ENCODE assay signal across 14 cellular contexts in genomic region chr11:10666556-10666955, GRCh38. TPM values are rescaled to one million over a fixed set of nuclear protein-coding genes. Genes with fewer than 3 reads are reported as not detected.
DNase-seq lines count a peak whose midpoint lies in the region; ATAC-seq, FAIRE-seq and TF ChIP-seq lines count a peak whose summit lies in the region.
"Had no signal": no experiment of that assay in that cellular context is flagged by ENCODE, and none has a peak within 500 bp of the region (broad histone marks: within the 10 kb centered on the region; RNA-seq: fewer than 3 reads in every experiment).

No MANE protein-coding gene starts in this region.

- peaks cover 41% of the 10 kb centered on the region for H3K4me1 Mint-ChIP-seq in astrocyte (ENCODE audit: low read depth, unreplicated experiment)
- H3K4me1 Mint-ChIP-seq: activated naive CD8-positive, alpha-beta T cell treated with anti-CD3 and anti-CD28 coated beads for 36 hours had no signal

- H3K9me3 Mint-ChIP-seq in astrocyte (ENCODE audit: unreplicated experiment) = no peaks in the 10 kb centered on the region
- H3K9me3 Mint-ChIP-seq: activated naive CD8-positive, alpha-beta T cell treated with anti-CD3 and anti-CD28 coated beads for 36 hours; CD4-positive, alpha-beta T cell had no signal

- no peaks in the 10 kb centered on the region for H3K36me3 ChIP-seq in astrocyte (ENCODE audit: insufficient read depth, low read length)
- H3K36me3 ChIP-seq in thoracic aorta = no peaks in the 10 kb centered on the region

- peaks cover 3% of the 10 kb centered on the region for H3K27me3 Mint-ChIP-seq in astrocyte (ENCODE audit: low read depth, unreplicated experiment)

- H3K4me3 Mint-ChIP-seq in astrocyte (ENCODE audit: unreplicated experiment) = peak overlapping the region; percentile 34
- H3K4me3 Mint-ChIP-seq: activated naive CD8-positive, alpha-beta T cell treated with anti-CD3 and anti-CD28 coated beads for 36 hours; CD4-positive, alpha-beta T cell had no signal

- peak overlapping the region; percentile 95 for H3K27ac Mint-ChIP-seq in astrocyte (ENCODE audit: unreplicated experiment)
- H3K27ac Mint-ChIP-seq: activated naive CD8-positive, alpha-beta T cell treated with anti-CD3 and anti-CD28 coated beads for 36 hours; CD4-positive, alpha-beta T cell had no signal

- no peaks in the 10 kb centered on the region for H3K27me3 ChIP-seq in astrocyte (ENCODE audit: insufficient read depth, low read length)
- no peaks in the 10 kb centered on the region for H3K27me3 ChIP-seq in thoracic aorta (replicated peaks; ENCODE audit: insufficient read depth)
- H3K27me3 ChIP-seq: hepatocyte had no signal

- no peaks in the 10 kb centered on the region for H4K20me1 ChIP-seq in astrocyte (ENCODE audit: insufficient read depth, low read length)

- H3K4me2 ChIP-seq in astrocyte (ENCODE audit: low read length) = peak overlapping the region; percentile 12
- H3K4me2 ChIP-seq: hepatocyte had no signal

- DNase-seq in H4 (ENCODE audit: low spot score) (peak; percentile 35), astrocyte (ENCODE audit: low read depth) (peak; percentile 57), fibroblast of villous mesenchyme (ENCODE audit: low read depth) (peak; percentile 58), thoracic aorta (ENCODE audit: low spot score) (no peak), GM19240 (ENCODE audit: insufficient read length, low spot score) (no peak), putamen (ENCODE audit: low spot score) (no peak), GM03348 (ENCODE audit: low spot score) (no peak), posterior cingulate gyrus (no peak)
- DNase-seq: activated naive CD8-positive, alpha-beta T cell treated with anti-CD3 and anti-CD28 coated beads for 36 hours; CD4-positive, alpha-beta T cell; NCI-H1436 treated with DMSO at 0.1 percent for 48 hours; NCI-H69; SIG-M5 had no signal

- peak overlapping the region; percentile 74 for H3K27ac ChIP-seq in astrocyte (ENCODE audit: low read depth, low read length)
- H3K27ac ChIP-seq in thoracic aorta = peak overlapping the region; percentile 90 to 94
- H3K27ac ChIP-seq: hepatocyte had no signal

- intact Hi-C loops in posterior cingulate gyrus (cut with DNase I) = no loop called here

- no peaks in the 10 kb centered on the region for H3K79me2 ChIP-seq in astrocyte (ENCODE audit: insufficient read depth, low read length)
- H3K79me2 ChIP-seq: hepatocyte had no signal

- FAIRE-seq in astrocyte (lab: Jason Lieb, UNC) = no peak

- H3K9me3 ChIP-seq in astrocyte (ENCODE audit: insufficient read depth, low read depth, low read length) = no peaks in the 10 kb centered on the region
- no peaks in the 10 kb centered on the region for H3K9me3 ChIP-seq in thoracic aorta

- ATAC-seq in thoracic aorta (ENCODE audit: insufficient number of reproducible peaks, low FRiP score, low read depth) = no peak

- TF ChIP-seq CTCF in astrocyte (IDR thresholded peaks at IDR 0.05; ENCODE audit: insufficient read depth, low read depth, low read length) (no peak), fibroblast of villous mesenchyme (IDR thresholded peaks at IDR 0.05; ENCODE audit: insufficient read depth, low read depth, low read length) (no peak), thoracic aorta (IDR thresholded peaks at IDR 0.05) (no peak)

- H3K4me3 ChIP-seq in astrocyte (ENCODE audit: insufficient read depth, low read depth, low read length) (no peak overlapping the region), fibroblast of villous mesenchyme (ENCODE audit: low read depth, low read length) (no peak overlapping the region), thoracic aorta (peak overlapping the region; percentile 0)
- H3K4me3 ChIP-seq: hepatocyte had no signal

- peak overlapping the region; percentile 53 for H3K9ac ChIP-seq in astrocyte (ENCODE audit: low read length)

- H2AFZ ChIP-seq in astrocyte (ENCODE audit: low read depth, low read length) = no peak overlapping the region
- H2AFZ ChIP-seq: hepatocyte had no signal

- peaks cover 2% of the 10 kb centered on the region for H3K36me3 Mint-ChIP-seq in astrocyte (ENCODE audit: low read depth, unreplicated experiment)
- H3K36me3 Mint-ChIP-seq: activated naive CD8-positive, alpha-beta T cell treated with anti-CD3 and anti-CD28 coated beads for 36 hours had no signal

- peaks cover 16% of the 10 kb centered on the region for H3K4me1 ChIP-seq in astrocyte (ENCODE audit: insufficient read depth, low read length)
- peaks cover 72 to 97% of the 10 kb centered on the region in 2 donors for H3K4me1 ChIP-seq in thoracic aorta (ENCODE audit: control insufficient read depth in 1 of 2, low read depth in 2 of 2)

RNA-seq across cellular contexts. Expression of gene IRAG1, which starts 27.0 kb away (rescaled TPM):
- 0.27 and 0.66 TPM in 2 replicates for total RNA-seq in H4 (2014; rRNA removed; shearing (Covaris generic))
- total RNA-seq in astrocyte = 3.7 and 5.4 TPM in 2 replicates
- total RNA-seq in fibroblast of villous mesenchyme = 66.0 and 89.4 TPM in 2 replicates
- total RNA-seq in thoracic aorta = 100 to 1,000 TPM; 281 to 393 TPM
- total RNA-seq: activated naive CD8-positive, alpha-beta T cell treated with anti-CD3 and anti-CD28 coated beads for 36 hours; CD4-positive, alpha-beta T cell had no signal

Comparison
In these comparisons a context has a peak if more than half of its experiments do, and no peak if none do; other contexts are left out.
1. DNase-seq: peak in H4 (single experiment), astrocyte (single experiment) and fibroblast of villous mesenchyme (single experiment); none in thoracic aorta (single experiment), GM19240 (single experiment), putamen (single experiment), GM03348 (single experiment) and posterior cingulate gyrus (0 of 10).
2. RNA of gene IRAG1, which starts 27.0 kb away (total RNA-seq): 281 to 393 TPM in thoracic aorta and 66.0 to 89.4 TPM in fibroblast of villous mesenchyme; 3.7 to 5.4 TPM in astrocyte and 0.27 to 0.66 TPM in H4; every median in the first group is over 10 times any median in the second.